In the genomic region with DNA sequence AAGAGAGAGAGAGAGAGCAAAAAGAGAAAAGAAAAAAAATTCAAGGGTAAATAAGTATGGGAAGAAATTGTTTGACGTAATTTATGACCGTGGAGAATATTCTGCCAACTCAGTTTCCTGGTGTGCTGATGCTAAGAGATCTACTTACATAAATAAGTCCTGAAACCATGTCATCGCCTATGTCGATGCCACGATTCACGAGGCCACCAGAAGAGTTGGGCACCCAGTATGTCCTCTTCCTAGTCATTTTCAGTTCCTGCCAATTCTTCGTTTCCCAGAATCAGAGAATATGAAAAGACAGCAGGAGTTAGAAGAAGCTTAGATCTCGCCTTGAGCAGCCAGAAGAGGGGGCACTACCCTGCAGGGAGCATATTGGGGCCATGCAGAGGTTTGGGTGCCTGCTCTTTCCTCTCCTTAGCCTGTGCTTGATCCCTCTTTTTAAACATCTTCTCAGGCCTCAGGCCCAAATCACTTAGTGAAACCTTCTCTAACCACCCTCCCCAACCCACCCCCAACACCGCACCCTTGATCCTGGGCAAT, we compare ENCODE assay signal across 8 cellular contexts. TPM values are rescaled to one million over a fixed set of nuclear protein-coding genes. Genes with fewer than 3 reads are reported as not detected.
DNase-seq lines count a peak whose midpoint lies in the region; ATAC-seq and TF ChIP-seq lines count a peak whose summit lies in the region.

No MANE protein-coding gene starts in this region.

- peak; percentile 5 for TF ChIP-seq CTCF in natural killer cell (IDR thresholded peaks at IDR 0.05)

- no peaks in the 10 kb centered on the region for H3K9me3 Mint-ChIP-seq in natural killer cell

- H3K27ac Mint-ChIP-seq in natural killer cell, result no peak overlapping the region

- no peaks in the 10 kb centered on the region for H3K4me1 Mint-ChIP-seq in natural killer cell

- peaks cover 6 to 12% of the 10 kb centered on the region in 2 donors for H3K27me3 Mint-ChIP-seq in natural killer cell (ENCODE audit: low read depth in 2 of 2)

- intact Hi-C loops in natural killer cell (cut with micrococcal nuclease), result no loop called here

- no peak overlapping the region for H3K4me3 Mint-ChIP-seq in natural killer cell

- peak; percentile 69 for ATAC-seq in HG02885 (IDR thresholded peaks at IDR 0.05; ENCODE audit: poor library complexity, unreplicated experiment)
- ATAC-seq in natural killer cell, result peak in 1 of 3 donors; percentile 37

- DNase-seq in activated gamma-delta T cell treated with Interleukin-2 at 50 U/mL for 16 hours (peak; percentile 6), activated gamma-delta T cell (lab: John Stamatoyannopoulos, UW) (no peak), SHP77 treated with DMSO at 0.1 percent for 48 hours (lab: John Stamatoyannopoulos, UW) (peak; percentile 4), cerebellar cortex (ENCODE audit: low spot score) (peak; percentile 33), natural killer cell (no peak), OCI-M2 (lab: John Stamatoyannopoulos, UW; ENCODE audit: unreplicated experiment) (no peak), NCI-H1436 treated with DMSO at 0.1 percent for 48 hours (lab: John Stamatoyannopoulos, UW) (no peak)

- H3K36me3 Mint-ChIP-seq in natural killer cell, result no peaks in the 10 kb centered on the region

RNA-seq across cellular contexts. Expression of a gene that starts 12.4 kb away (rescaled TPM):
- 10 to 100 TPM; 48.6 to 87.8 (median 61.7) TPM for total RNA-seq in natural killer cell

RNA-seq across cellular contexts. Expression of a gene that starts 15.6 kb away (rescaled TPM):
- under 1 TPM in 2 of 3 donors, not detected in 1; 0.20 to 0.30 TPM for total RNA-seq in natural killer cell

Comparison
In these comparisons a context has a peak if more than half of its experiments do, and no peak if none do; other contexts are left out.
1. DNase-seq: peak in activated gamma-delta T cell treated with Interleukin-2 at 50 U/mL for 16 hours (single experiment), SHP77 treated with DMSO at 0.1 percent for 48 hours (single experiment) and cerebellar cortex (single experiment); none in activated gamma-delta T cell (single experiment), natural killer cell (single experiment), OCI-M2 (single experiment) and NCI-H1436 treated with DMSO at 0.1 percent for 48 hours (single experiment).